ENCODE assay signal across 10 cellular contexts in the genomic region with DNA sequence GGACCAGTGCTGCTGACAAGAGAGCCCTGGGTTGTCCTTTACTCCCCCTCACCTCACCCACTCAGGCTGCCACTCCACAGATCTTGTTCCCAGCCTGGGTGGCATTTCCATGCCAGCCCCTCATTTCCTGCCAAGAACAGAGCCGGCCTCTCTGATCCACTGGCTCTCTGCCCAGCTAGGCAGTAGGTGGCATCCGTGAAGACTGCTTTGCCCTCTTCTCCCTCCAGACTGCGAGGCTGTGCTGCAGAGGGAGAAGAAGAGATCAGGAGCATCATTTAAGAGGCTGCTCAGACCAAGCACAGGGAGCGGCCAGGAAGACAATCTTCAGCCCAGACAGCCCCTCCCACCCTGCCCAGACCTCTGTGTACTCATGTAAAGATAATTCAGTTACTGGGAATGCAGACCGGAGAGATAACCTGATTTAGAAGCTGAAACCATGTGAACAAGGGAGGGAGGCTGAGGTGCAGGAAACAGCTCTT.
DNase-seq lines count a peak whose midpoint lies in the region; ATAC-seq and TF ChIP-seq lines count a peak whose summit lies in the region.
"Had no signal": no experiment of that assay in that cellular context is flagged by ENCODE, and none has a peak within 500 bp of the region (broad histone marks: within the 10 kb centered on the region; RNA-seq: fewer than 3 reads in every experiment).

No MANE protein-coding gene starts in this region.

- no peaks in the 10 kb centered on the region for H3K36me3 ChIP-seq in MG63
- H3K36me3 ChIP-seq in left ventricle myocardium inferior: no peaks in the 10 kb centered on the region

- H3K27me3 ChIP-seq in MG63 (no peaks in the 10 kb centered on the region), left ventricle myocardium inferior (ENCODE audit: low read depth) (peaks cover 4% of the 10 kb centered on the region)

- peak overlapping the region; percentile 84 for H3K27ac ChIP-seq in left ventricle myocardium inferior (replicated peaks)

- H3K36me3 Mint-ChIP-seq in activated CD8-positive, alpha-beta T cell treated with anti-CD3 and anti-CD28 coated beads, Interleukin-2, amount 10 ng/mL, durations not matched to agents 7 days and 5 days (ENCODE audit: low read depth): no peaks in the 10 kb centered on the region
- H3K36me3 Mint-ChIP-seq: naive thymus-derived CD4-positive, alpha-beta T cell had no signal

- no peak for TF ChIP-seq CTCF in left ventricle myocardium inferior (IDR thresholded peaks at IDR 0.05; ENCODE audit: borderline replicate concordance)

- peaks cover 23% of the 10 kb centered on the region for H3K4me1 ChIP-seq in left ventricle myocardium inferior

- no peak overlapping the region for H3K4me3 ChIP-seq in MG63
- peak overlapping the region; percentile 6 for H3K4me3 ChIP-seq in left ventricle myocardium inferior

- DNase-seq in MG63 (peak; percentile 73), SK-N-DZ (ENCODE audit: low spot score) (peak; percentile 93), left ventricle myocardium inferior (peak; percentile 67), putamen (ENCODE audit: low spot score) (peak; percentile 75), iPS-NIHi11 (ENCODE audit: low spot score) (no peak)
- no peak for DNase-seq in activated CD4-positive, CD25-positive, alpha-beta regulatory T cell (lab: John Stamatoyannopoulos, UW)
- no peak for DNase-seq in activated CD8-positive, alpha-beta T cell treated with anti-CD3 and anti-CD28 coated beads, Interleukin-2, amount 10 ng/mL, durations not matched to agents 7 days and 5 days
- DNase-seq: naive thymus-derived CD4-positive, alpha-beta T cell; OCI-M1 had no signal

- H3K27ac Mint-ChIP-seq in activated CD8-positive, alpha-beta T cell treated with anti-CD3 and anti-CD28 coated beads, Interleukin-2, amount 10 ng/mL, durations not matched to agents 7 days and 5 days: no peak overlapping the region
- H3K27ac Mint-ChIP-seq: naive thymus-derived CD4-positive, alpha-beta T cell had no signal

- CTCF ChIA-PET in activated CD8-positive, alpha-beta T cell treated with anti-CD3 and anti-CD28 coated beads, Interleukin-2, amount 10 ng/mL, durations not matched to agents 7 days and 5 days (lab: Charles Lee): no interaction called here

- no peaks in the 10 kb centered on the region for H3K9me3 ChIP-seq in MG63
- no peaks in the 10 kb centered on the region for H3K9me3 ChIP-seq in left ventricle myocardium inferior (replicated peaks)

- intact Hi-C loops in left ventricle myocardium inferior (cut with micrococcal nuclease): no loop called here

- peaks cover 7% of the 10 kb centered on the region for H3K27me3 Mint-ChIP-seq in activated CD8-positive, alpha-beta T cell treated with anti-CD3 and anti-CD28 coated beads, Interleukin-2, amount 10 ng/mL, durations not matched to agents 7 days and 5 days (ENCODE audit: low read depth)

- H3K4me1 Mint-ChIP-seq in activated CD8-positive, alpha-beta T cell treated with anti-CD3 and anti-CD28 coated beads, Interleukin-2, amount 10 ng/mL, durations not matched to agents 7 days and 5 days (ENCODE audit: low read depth): no peaks in the 10 kb centered on the region

- no peak overlapping the region for H3K4me3 Mint-ChIP-seq in activated CD8-positive, alpha-beta T cell treated with anti-CD3 and anti-CD28 coated beads, Interleukin-2, amount 10 ng/mL, durations not matched to agents 7 days and 5 days

- no peak for ATAC-seq in activated CD8-positive, alpha-beta T cell treated with anti-CD3 and anti-CD28 coated beads, Interleukin-2, amount 10 ng/mL, durations not matched to agents 7 days and 5 days
- ATAC-seq in GM18873 (IDR thresholded peaks at IDR 0.05; ENCODE audit: low FRiP score, unreplicated experiment): no peak
- ATAC-seq: naive thymus-derived CD4-positive, alpha-beta T cell had no signal

- POLR2A ChIA-PET in activated CD8-positive, alpha-beta T cell treated with anti-CD3 and anti-CD28 coated beads, Interleukin-2, amount 10 ng/mL, durations not matched to agents 7 days and 5 days (lab: Charles Lee): no interaction called here

- no peaks in the 10 kb centered on the region for H3K9me3 Mint-ChIP-seq in activated CD8-positive, alpha-beta T cell treated with anti-CD3 and anti-CD28 coated beads, Interleukin-2, amount 10 ng/mL, durations not matched to agents 7 days and 5 days (ENCODE audit: insufficient read depth)

Comparison
In these comparisons a context has a peak if more than half of its experiments do, and no peak if none do; other contexts are left out.
1. DNase-seq: peak in MG63 (single experiment), SK-N-DZ (single experiment), left ventricle myocardium inferior (single experiment) and putamen (single experiment); none in activated CD4-positive, CD25-positive, alpha-beta regulatory T cell (0 of 4), activated CD8-positive, alpha-beta T cell treated with anti-CD3 and anti-CD28 coated beads, Interleukin-2, amount 10 ng/mL, durations not matched to agents 7 days and 5 days (single experiment) and iPS-NIHi11 (single experiment).